ENCODE assay signal across 8 cellular contexts in the genomic region with DNA sequence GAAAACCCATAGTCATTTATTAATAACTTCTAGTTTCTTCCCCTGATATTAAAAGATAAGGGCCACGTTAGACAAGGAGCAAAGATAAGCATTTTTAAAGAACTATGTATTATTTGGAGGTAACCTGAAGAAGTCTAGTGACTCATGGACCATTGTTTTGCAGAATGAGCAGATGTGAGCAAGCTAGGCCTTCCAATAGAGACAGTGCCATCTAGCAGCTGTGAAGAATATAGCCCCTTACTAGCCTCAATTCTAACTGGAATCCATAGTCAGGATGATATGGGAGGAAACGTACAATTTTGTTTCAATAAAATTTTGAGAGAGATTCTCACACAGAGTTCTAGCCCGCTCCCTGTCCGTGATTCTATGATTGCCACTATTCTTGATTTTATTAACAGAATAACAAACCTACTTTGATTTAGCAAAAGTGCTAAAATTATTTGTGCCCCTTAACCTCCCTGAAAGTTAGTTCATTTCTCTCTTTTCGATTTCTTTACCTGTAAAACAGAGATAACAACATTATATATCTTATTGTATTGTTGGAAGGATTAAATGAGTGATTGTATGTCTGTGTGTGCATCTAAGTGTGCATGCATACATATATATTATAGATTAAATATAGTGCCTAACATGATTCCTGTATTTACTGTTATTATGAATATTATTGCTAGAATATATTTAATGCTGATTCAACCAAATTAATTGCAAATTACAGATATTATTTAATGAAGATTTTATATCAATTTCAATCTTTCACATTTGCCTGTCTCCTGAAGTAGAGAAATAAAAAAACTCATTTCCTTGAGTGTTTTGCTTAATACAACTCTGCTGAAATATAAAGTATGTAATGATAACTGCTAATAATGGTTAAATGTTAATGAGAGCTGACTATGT. TPM values are rescaled to one million over a fixed set of nuclear protein-coding genes. Genes with fewer than 3 reads are reported as not detected.
DNase-seq lines count a peak whose midpoint lies in the region; ATAC-seq, FAIRE-seq and TF ChIP-seq lines count a peak whose summit lies in the region.

No MANE protein-coding gene starts in this region.

- TF ChIP-seq CTCF in D721Med (IDR thresholded peaks at IDR 0.05; ENCODE audit: insufficient read depth, missing control alignments) = peak; percentile 41
- peak; percentile 79 for TF ChIP-seq CTCF in OCI-LY1 (IDR thresholded peaks at IDR 0.05; ENCODE audit: low read length)
- TF ChIP-seq CTCF in neural cell (IDR thresholded peaks at IDR 0.05; ENCODE audit: poor library complexity, severe bottlenecking) = peak; percentile 49
- no peak for TF ChIP-seq CTCF in gastrocnemius medialis (IDR thresholded peaks at IDR 0.05 in 4 of 5, conservative IDR thresholded peaks at IDR 0.05 in 1 of 5)

- DNase-seq in D721Med (ENCODE audit: insufficient read length, low spot score) (no peak), COR-L47 (lab: John Stamatoyannopoulos, UW) (no peak), gastrocnemius medialis (no peak)

- H3K27ac ChIP-seq in OCI-LY1 (ENCODE audit: low read depth, low read length, poor library complexity, severe bottlenecking) (no peak overlapping the region), neural cell (ENCODE audit: low read length) (no peak overlapping the region), gastrocnemius medialis (no peak overlapping the region)

- peak; percentile 27 for TF ChIP-seq RAD21 in neural cell (conservative IDR thresholded peaks at IDR 0.05)

- H3K9me2 ChIP-seq in OCI-LY1 (ENCODE audit: low read depth, low read length) (no peaks in the 10 kb centered on the region), neural cell (ENCODE audit: insufficient read depth, low read length) (no peaks in the 10 kb centered on the region)

- H3K79me2 ChIP-seq in OCI-LY1 (ENCODE audit: insufficient read depth, low read length) = no peaks in the 10 kb centered on the region
- no peaks in the 10 kb centered on the region for H3K79me2 ChIP-seq in neural cell (replicated peaks; ENCODE audit: insufficient read depth, low read length)

- peak; percentile 86 for FAIRE-seq in D721Med (lab: Jason Lieb, UNC)
- peak; percentile 62 for FAIRE-seq in endometrium (lab: Jason Lieb, UNC)

- in situ Hi-C loops in gastrocnemius medialis (cut with MboI; ENCODE audit: low sequenced_read_pairs in 4 of 4) = no loop called here

- H3F3A ChIP-seq in OCI-LY1 (ENCODE audit: insufficient read depth, low read length) (no peaks in the 10 kb centered on the region), neural cell (ENCODE audit: insufficient read depth, low read length, poor library complexity, severe bottlenecking) (no peaks in the 10 kb centered on the region)

- H3K4me3 ChIP-seq in OCI-LY1 (ENCODE audit: low read depth, low read length, poor library complexity, severe bottlenecking) (no peak overlapping the region), neural cell (ENCODE audit: low read length) (no peak overlapping the region), gastrocnemius medialis (no peak overlapping the region)

- TF ChIP-seq EP300 in neural cell (conservative IDR thresholded peaks at IDR 0.05; ENCODE audit: poor library complexity, severe bottlenecking) = no peak

- H4K20me1 ChIP-seq in OCI-LY1 (ENCODE audit: insufficient read depth, low read length) (no peaks in the 10 kb centered on the region), neural cell (ENCODE audit: insufficient read depth) (no peaks in the 10 kb centered on the region)

- TF ChIP-seq POLR2A in gastrocnemius medialis (IDR thresholded peaks at IDR 0.05) = no peak

- intact Hi-C loops in gastrocnemius medialis (cut with DNase I; ENCODE audit: low total_unique reads) = no loop called here

- H3K4me2 ChIP-seq in OCI-LY1 (ENCODE audit: low read length) (no peak overlapping the region), neural cell (ENCODE audit: low read length) (no peak overlapping the region)

- H3K27me3 ChIP-seq in OCI-LY1 (ENCODE audit: insufficient read depth, low read length) (no peaks in the 10 kb centered on the region), neural cell (ENCODE audit: insufficient read depth, low read depth, low read length) (no peaks in the 10 kb centered on the region), gastrocnemius medialis (no peaks in the 10 kb centered on the region)

- H2AFZ ChIP-seq in OCI-LY1 (ENCODE audit: low read length) (no peak overlapping the region), neural cell (ENCODE audit: low read depth, low read length) (no peak overlapping the region)

- H3K36me3 ChIP-seq in OCI-LY1 (ENCODE audit: insufficient read depth, low read length) (no peaks in the 10 kb centered on the region), neural cell (ENCODE audit: insufficient read depth, low read length) (no peaks in the 10 kb centered on the region), gastrocnemius medialis (no peaks in the 10 kb centered on the region)

- H3K4me1 ChIP-seq in OCI-LY1 (ENCODE audit: insufficient read depth, low read length, severe bottlenecking) (no peaks in the 10 kb centered on the region), gastrocnemius medialis (no peaks in the 10 kb centered on the region)

- H3K9ac ChIP-seq in OCI-LY1 (ENCODE audit: low read length) = no peak overlapping the region
- no peak overlapping the region for H3K9ac ChIP-seq in neural cell (ENCODE audit: low read length)

- no peaks in the 10 kb centered on the region for H3K9me3 ChIP-seq in OCI-LY1 (ENCODE audit: low read length)
- H3K9me3 ChIP-seq in neural cell (ENCODE audit: low read length) = no peaks in the 10 kb centered on the region
- no peaks in the 10 kb centered on the region for H3K9me3 ChIP-seq in gastrocnemius medialis

- ATAC-seq in GM19351 (IDR thresholded peaks at IDR 0.05; ENCODE audit: unreplicated experiment) (peak; percentile 91), HG03469 (IDR thresholded peaks at IDR 0.05; ENCODE audit: unreplicated experiment) (peak; percentile 87), gastrocnemius medialis (no peak)

TF ChIP-seq in neural cell, 6 proteins besides CTCF, POLR2A, EP300 and RAD21:
- TF ChIP-seq MXI1 (conservative IDR thresholded peaks at IDR 0.05; ENCODE audit: poor library complexity, severe bottlenecking) = no peak
- no peak for TF ChIP-seq SMC3 (conservative IDR thresholded peaks at IDR 0.05; ENCODE audit: poor library complexity)
- no peak for TF ChIP-seq POLR2AphosphoS5 (IDR thresholded peaks at IDR 0.05)
- no peak for TF ChIP-seq EZH2 (IDR thresholded peaks at IDR 0.05; ENCODE audit: borderline replicate concordance, insufficient read depth, low read length, poor library complexity, severe bottlenecking)
- TF ChIP-seq TAF1 (IDR thresholded peaks at IDR 0.05; ENCODE audit: low read depth) = no peak
- TF ChIP-seq, protein P1, sequence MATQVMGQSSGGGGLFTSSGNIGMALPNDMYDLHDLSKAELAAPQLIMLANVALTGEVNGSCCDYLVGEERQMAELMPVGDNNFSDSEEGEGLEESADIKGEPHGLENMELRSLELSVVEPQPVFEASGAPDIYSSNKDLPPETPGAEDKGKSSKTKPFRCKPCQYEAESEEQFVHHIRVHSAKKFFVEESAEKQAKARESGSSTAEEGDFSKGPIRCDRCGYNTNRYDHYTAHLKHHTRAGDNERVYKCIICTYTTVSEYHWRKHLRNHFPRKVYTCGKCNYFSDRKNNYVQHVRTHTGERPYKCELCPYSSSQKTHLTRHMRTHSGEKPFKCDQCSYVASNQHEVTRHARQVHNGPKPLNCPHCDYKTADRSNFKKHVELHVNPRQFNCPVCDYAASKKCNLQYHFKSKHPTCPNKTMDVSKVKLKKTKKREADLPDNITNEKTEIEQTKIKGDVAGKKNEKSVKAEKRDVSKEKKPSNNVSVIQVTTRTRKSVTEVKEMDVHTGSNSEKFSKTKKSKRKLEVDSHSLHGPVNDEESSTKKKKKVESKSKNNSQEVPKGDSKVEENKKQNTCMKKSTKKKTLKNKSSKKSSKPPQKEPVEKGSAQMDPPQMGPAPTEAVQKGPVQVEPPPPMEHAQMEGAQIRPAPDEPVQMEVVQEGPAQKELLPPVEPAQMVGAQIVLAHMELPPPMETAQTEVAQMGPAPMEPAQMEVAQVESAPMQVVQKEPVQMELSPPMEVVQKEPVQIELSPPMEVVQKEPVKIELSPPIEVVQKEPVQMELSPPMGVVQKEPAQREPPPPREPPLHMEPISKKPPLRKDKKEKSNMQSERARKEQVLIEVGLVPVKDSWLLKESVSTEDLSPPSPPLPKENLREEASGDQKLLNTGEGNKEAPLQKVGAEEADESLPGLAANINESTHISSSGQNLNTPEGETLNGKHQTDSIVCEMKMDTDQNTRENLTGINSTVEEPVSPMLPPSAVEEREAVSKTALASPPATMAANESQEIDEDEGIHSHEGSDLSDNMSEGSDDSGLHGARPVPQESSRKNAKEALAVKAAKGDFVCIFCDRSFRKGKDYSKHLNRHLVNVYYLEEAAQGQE (IDR thresholded peaks at IDR 0.05; ENCODE audit: borderline replicate concordance) = no peak

RNA-seq across cellular contexts. Expression of a gene that starts 22.7 kb away (rescaled TPM):
- not detected in 2 replicates for polyA plus RNA-seq in neural cell
- polyA minus RNA-seq in neural cell = not detected in 2 replicates
- not detected for total RNA-seq in gastrocnemius medialis

RNA-seq across cellular contexts. Expression of a gene that starts 48.1 kb away (rescaled TPM):
- 22.8 and 23.5 TPM in 2 replicates for polyA plus RNA-seq in neural cell
- polyA minus RNA-seq in neural cell = 24.8 and 41.1 TPM in 2 replicates
- 10 to 100 TPM; 12.8 to 20.1 (median 16.4) TPM for total RNA-seq in gastrocnemius medialis

RNA-seq across cellular contexts. Expression of a gene that starts 53.4 kb away (rescaled TPM):
- 5.9 and 6.2 TPM in 2 replicates for polyA plus RNA-seq in neural cell
- polyA minus RNA-seq in neural cell = 5.8 and 9.3 TPM in 2 replicates
- 1 to 10 TPM in 2 of 4 donors, under 1 TPM in 1, not detected in 1; 0.62 to 4.9 (median 1.6) TPM for total RNA-seq in gastrocnemius medialis

Comparison
In these comparisons a context has a peak if more than half of its experiments do, and no peak if none do; other contexts are left out.
1. CTCF ChIP-seq: peak in D721Med (single experiment), OCI-LY1 (single experiment) and neural cell (single experiment); none in gastrocnemius medialis (0 of 5).
2. ATAC-seq: peak in GM19351 (single experiment) and HG03469 (single experiment); none in gastrocnemius medialis (0 of 2).